11 cellular contexts compared by ENCODE assay signal in genomic region chr14:100587763-100588411, GRCh38. TPM values are rescaled to one million over a fixed set of nuclear protein-coding genes. Genes with fewer than 3 reads are reported as not detected.
DNase-seq lines count a peak whose midpoint lies in the region; ATAC-seq and TF ChIP-seq lines count a peak whose summit lies in the region.
"Had no signal": no experiment of that assay in that cellular context is flagged by ENCODE, and none has a peak within 500 bp of the region (broad histone marks: within the 10 kb centered on the region; RNA-seq: fewer than 3 reads in every experiment).

No MANE protein-coding gene starts in this region.

- peaks cover 43% of the 10 kb centered on the region for H3K27me3 Mint-ChIP-seq in activated T-cell treated with anti-CD3 and anti-CD28 coated beads, Interleukin-2, amount 50 U/mL, for 24 hours
- H3K27me3 Mint-ChIP-seq in activated B cell treated with CpG ODN at 0.5 μM for 24 hours = peaks cover 27% of the 10 kb centered on the region

- H3K36me3 Mint-ChIP-seq in activated T-cell treated with anti-CD3 and anti-CD28 coated beads, Interleukin-2, amount 50 U/mL, for 24 hours (ENCODE audit: low read depth) = no peaks in the 10 kb centered on the region
- H3K36me3 Mint-ChIP-seq in activated B cell treated with CpG ODN at 0.5 μM for 24 hours (ENCODE audit: low read depth) = no peaks in the 10 kb centered on the region

- H3K27me3 ChIP-seq in left ventricle myocardium inferior (ENCODE audit: low read depth) = peaks cover 86% of the 10 kb centered on the region
- peaks cover 0 to 63% (median 26%) of the 10 kb centered on the region in 7 donors for H3K27me3 ChIP-seq in spleen (replicated peaks in 1 of 7)

- CTCF ChIA-PET in activated B cell treated with CpG ODN at 0.5 μM for 24 hours (lab: Charles Lee) = no interaction called here

- no peak overlapping the region for H3K4me3 ChIP-seq in left ventricle myocardium inferior
- peak overlapping the region in 1 of 8 donors; percentile 72 for H3K4me3 ChIP-seq in spleen

- H3K36me3 ChIP-seq in left ventricle myocardium inferior = no peaks in the 10 kb centered on the region
- no peaks in the 10 kb centered on the region for H3K36me3 ChIP-seq in spleen

- H3K9me3 ChIP-seq in left ventricle myocardium inferior (replicated peaks) = no peaks in the 10 kb centered on the region
- no peaks in the 10 kb centered on the region for H3K9me3 ChIP-seq in spleen

- H3K4me1 Mint-ChIP-seq in activated T-cell treated with anti-CD3 and anti-CD28 coated beads, Interleukin-2, amount 50 U/mL, for 24 hours (ENCODE audit: low read depth) = peaks cover 7% of the 10 kb centered on the region
- no peaks in the 10 kb centered on the region for H3K4me1 Mint-ChIP-seq in activated B cell treated with CpG ODN at 0.5 μM for 24 hours

- no peak for DNase-seq in activated T-cell treated with anti-CD3 and anti-CD28 coated beads, Interleukin-2, amount 50 U/mL, for 24 hours
- DNase-seq in activated T-cell treated with anti-CD3 and anti-CD28 coated beads, Interleukin-2, amount 50 U/mL, for 48 hours = no peak
- DNase-seq in activated B cell treated with CpG ODN at 0.5 μM for 24 hours (peak; percentile 10), left ventricle myocardium inferior (peak; percentile 6), spleen (peak; percentile 41), midbrain (lab: John Stamatoyannopoulos, UW) (no peak)
- DNase-seq: AML-193; Karpas-422; stimulated activated CD4-positive, alpha-beta T cell treated with anti-CD3 and anti-CD28 coated beads, Interleukin-2, amount 100 ng/mL, for 48 hours had no signal

- ATAC-seq in activated B cell treated with CpG ODN at 0.5 μM for 24 hours (ENCODE audit: low read depth) (no peak), HG03442 (IDR thresholded peaks at IDR 0.05; ENCODE audit: unreplicated experiment) (no peak), GM19397 (IDR thresholded peaks at IDR 0.05; ENCODE audit: unreplicated experiment) (no peak)

- H3K27ac ChIP-seq in left ventricle myocardium inferior (replicated peaks) = no peak overlapping the region
- H3K27ac ChIP-seq in spleen = no peak overlapping the region

- no peak for TF ChIP-seq POLR2A in spleen (IDR thresholded peaks at IDR 0.05)

- 49 to 65% (median 56%) methylated on average over 12 to 15 of the region's 15 CpGs for WGBS in spleen, 5 donors

- no peak for TF ChIP-seq CTCF in activated B cell treated with CpG ODN at 0.5 μM for 24 hours (IDR thresholded peaks at IDR 0.05)
- TF ChIP-seq CTCF in left ventricle myocardium inferior (IDR thresholded peaks at IDR 0.05; ENCODE audit: borderline replicate concordance) = no peak
- no peak for TF ChIP-seq CTCF in spleen (IDR thresholded peaks at IDR 0.05 in 8 of 11, conservative IDR thresholded peaks at IDR 0.05 in 3 of 11)

- POLR2A ChIA-PET in activated B cell treated with CpG ODN at 0.5 μM for 24 hours (lab: Charles Lee) = no interaction called here

- H3K4me1 ChIP-seq in left ventricle myocardium inferior (peaks cover 19% of the 10 kb centered on the region), spleen (peaks cover 6 to 21% (median 14%) of the 10 kb centered on the region in 6 donors)

- intact Hi-C loops in activated B cell treated with CpG ODN at 0.5 μM for 24 hours (cut with micrococcal nuclease) = no loop called here
- intact Hi-C loops in left ventricle myocardium inferior (cut with micrococcal nuclease) = no loop called here
- intact Hi-C loops in spleen (cut with DNase I; ENCODE audit: low total_unique reads) = no loop called here

- H3K9me3 Mint-ChIP-seq in activated T-cell treated with anti-CD3 and anti-CD28 coated beads, Interleukin-2, amount 50 U/mL, for 24 hours = no peaks in the 10 kb centered on the region
- no peaks in the 10 kb centered on the region for H3K9me3 Mint-ChIP-seq in activated B cell treated with CpG ODN at 0.5 μM for 24 hours

- no peak overlapping the region for H3K27ac Mint-ChIP-seq in activated T-cell treated with anti-CD3 and anti-CD28 coated beads, Interleukin-2, amount 50 U/mL, for 24 hours
- H3K27ac Mint-ChIP-seq in activated B cell treated with CpG ODN at 0.5 μM for 24 hours = no peak overlapping the region

- H3K4me3 Mint-ChIP-seq in activated T-cell treated with anti-CD3 and anti-CD28 coated beads, Interleukin-2, amount 50 U/mL, for 24 hours = peak overlapping the region; percentile 68
- no peak overlapping the region for H3K4me3 Mint-ChIP-seq in activated B cell treated with CpG ODN at 0.5 μM for 24 hours

RNA-seq across cellular contexts. Expression of gene BEGAIN, which starts 0.7 kb away (rescaled TPM):
- not detected in 2 replicates for total RNA-seq in activated B cell treated with CpG ODN at 0.5 μM for 24 hours
- 1.9 TPM for total RNA-seq in left ventricle myocardium inferior
- 10 to 100 TPM in 1 of 7 donors, 1 to 10 TPM in 6; 3.8 to 10.0 (median 5.9) TPM for total RNA-seq in spleen
- polyA plus RNA-seq in spleen = 1 to 10 TPM; 1.8 to 6.9 (median 4.1) TPM

Comparison
In these comparisons a context has a peak if more than half of its experiments do, and no peak if none do; other contexts are left out.
1. DNase-seq: peak in activated B cell treated with CpG ODN at 0.5 μM for 24 hours (single experiment), left ventricle myocardium inferior (single experiment) and spleen (single experiment); none in activated T-cell treated with anti-CD3 and anti-CD28 coated beads, Interleukin-2, amount 50 U/mL, for 24 hours (single experiment), activated T-cell treated with anti-CD3 and anti-CD28 coated beads, Interleukin-2, amount 50 U/mL, for 48 hours (0 of 2) and midbrain (single experiment).